23 cellular contexts compared by ENCODE assay signal in the genomic region with DNA sequence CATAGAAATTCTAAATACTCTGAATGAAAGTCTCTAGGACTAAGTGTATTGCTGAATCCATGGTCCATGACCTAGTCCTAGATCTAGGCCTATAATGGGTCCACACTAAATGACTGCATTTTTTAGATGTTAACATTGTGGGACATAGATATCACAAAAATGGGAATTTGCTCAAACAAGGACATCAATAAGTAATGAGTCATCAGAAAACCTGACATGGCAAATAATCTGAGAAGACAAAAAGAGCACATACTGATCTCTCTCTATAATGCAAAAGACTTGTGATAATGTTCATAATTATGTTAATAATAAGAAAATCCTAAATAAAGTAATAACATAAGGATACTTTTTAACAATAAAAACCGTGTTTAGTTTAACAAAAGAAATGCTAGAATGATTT.
DNase-seq lines count a peak whose midpoint lies in the region; ATAC-seq, FAIRE-seq and TF ChIP-seq lines count a peak whose summit lies in the region.
"Had no signal": no experiment of that assay in that cellular context is flagged by ENCODE, and none has a peak within 500 bp of the region (broad histone marks: within the 10 kb centered on the region; RNA-seq: fewer than 3 reads in every experiment).

No MANE protein-coding gene starts in this region.

- H4K20me1 ChIP-seq in GM23338 (replicated peaks; ENCODE audit: insufficient read depth) (no peaks in the 10 kb centered on the region), SU-DHL-6 (ENCODE audit: low read depth, low read length) (no peaks in the 10 kb centered on the region)
- H4K20me1 ChIP-seq: BLaER1 had no signal

- ATAC-seq in GM23338, result no peak
- no peak for ATAC-seq in CD8-positive, alpha-beta T cell
- ATAC-seq: GM12878 had no signal

- H2AFZ ChIP-seq in GM23338, result no peak overlapping the region
- H2AFZ ChIP-seq in SU-DHL-6 (ENCODE audit: low read depth, low read length, severe bottlenecking), result peak overlapping the region; percentile 59

- CTCF ChIA-PET in CD8-positive, alpha-beta T cell (lab: Charles Lee), result no interaction called here

- POLR2A ChIA-PET in CD8-positive, alpha-beta T cell (lab: Charles Lee), result no interaction called here

- H3K4me3 Mint-ChIP-seq in GM23338, result no peak overlapping the region
- H3K4me3 Mint-ChIP-seq in CD8-positive, alpha-beta T cell, result no peak overlapping the region
- H3K4me3 Mint-ChIP-seq: B cell; CD4-positive, CD25-positive, alpha-beta regulatory T cell; CD8-positive, alpha-beta memory T cell had no signal

- intact Hi-C loops in CD8-positive, alpha-beta T cell (cut with DNase I, micrococcal nuclease), result no loop called here

- peaks cover 6% of the 10 kb centered on the region; the same call in 1 of the 3 replicates for H3K9me3 Mint-ChIP-seq in GM23338
- H3K9me3 Mint-ChIP-seq in CD8-positive, alpha-beta T cell, result peaks cover 11% of the 10 kb centered on the region

- H3K27ac ChIP-seq in GM23338 (ENCODE audit: low read depth), result no peak overlapping the region
- no peak overlapping the region for H3K27ac ChIP-seq in SU-DHL-6 (ENCODE audit: low read depth, low read length)
- no peak overlapping the region for H3K27ac ChIP-seq in small intestine (ENCODE audit: low read depth in 1 of 2, low read length in 1 of 2)
- no peak overlapping the region for H3K27ac ChIP-seq in CD8-positive, alpha-beta T cell (ENCODE audit: low read depth, low read length)
- H3K27ac ChIP-seq: BLaER1, C4-2B had no signal

- H3K9me2 ChIP-seq in GM23338 (ENCODE audit: insufficient read depth) (peaks cover 10% of the 10 kb centered on the region; the same call in 1 of the 2 replicates), SU-DHL-6 (replicated peaks; ENCODE audit: insufficient read depth, low read length) (no peaks in the 10 kb centered on the region)

- peak overlapping the region; percentile 40; the same call in 1 of the 2 replicates for H3K27ac Mint-ChIP-seq in GM23338
- H3K27ac Mint-ChIP-seq in CD8-positive, alpha-beta T cell, result no peak overlapping the region
- H3K27ac Mint-ChIP-seq: B cell; CD4-positive, CD25-positive, alpha-beta regulatory T cell; CD8-positive, alpha-beta memory T cell had no signal

- H3K4me2 ChIP-seq in GM23338 (no peak overlapping the region), SU-DHL-6 (ENCODE audit: low read depth, low read length, poor library complexity, severe bottlenecking) (no peak overlapping the region)
- H3K4me2 ChIP-seq: BLaER1 had no signal

- no peaks in the 10 kb centered on the region for H3K27me3 ChIP-seq in GM23338 (ENCODE audit: insufficient read depth)
- no peaks in the 10 kb centered on the region for H3K27me3 ChIP-seq in SU-DHL-6 (ENCODE audit: low read length)
- no peaks in the 10 kb centered on the region for H3K27me3 ChIP-seq in small intestine (ENCODE audit: control insufficient read depth in 2 of 2, insufficient read depth in 2 of 2, low read length in 2 of 2)
- H3K27me3 ChIP-seq in CD8-positive, alpha-beta T cell (ENCODE audit: insufficient read depth, low read length), result no peaks in the 10 kb centered on the region
- H3K27me3 ChIP-seq: BLaER1 had no signal

- no peaks in the 10 kb centered on the region for H3F3A ChIP-seq in GM23338 (replicated peaks; ENCODE audit: low read depth)
- no peaks in the 10 kb centered on the region for H3F3A ChIP-seq in SU-DHL-6 (ENCODE audit: insufficient read depth)

- TF ChIP-seq CTCF in GM23338 (conservative IDR thresholded peaks at IDR 0.05; ENCODE audit: low read depth in 2 of 2), result no peak
- TF ChIP-seq CTCF in SU-DHL-6 (IDR thresholded peaks at IDR 0.05; ENCODE audit: insufficient read depth, low read length, poor library complexity, severe bottlenecking), result no peak
- no peak for TF ChIP-seq CTCF in CD8-positive, alpha-beta T cell (IDR thresholded peaks at IDR 0.05)

- FAIRE-seq in A204.1 (lab: Jason Lieb, UNC) (peak; percentile 67), small intestine (lab: Jason Lieb, UNC) (peak; percentile 62)
- FAIRE-seq: D721Med, GM12878, GM18507, H54 had no signal

- no peaks in the 10 kb centered on the region for H3K27me3 Mint-ChIP-seq in GM23338 (ENCODE audit: insufficient read depth, low read depth, poor library complexity)
- H3K27me3 Mint-ChIP-seq in CD8-positive, alpha-beta T cell (ENCODE audit: low read depth), result no peaks in the 10 kb centered on the region
- H3K27me3 Mint-ChIP-seq: B cell; CD4-positive, CD25-positive, alpha-beta regulatory T cell; CD8-positive, alpha-beta memory T cell had no signal

- H3K79me2 ChIP-seq in GM23338 (replicated peaks; ENCODE audit: insufficient read depth) (no peaks in the 10 kb centered on the region), SU-DHL-6 (ENCODE audit: insufficient read depth, low read length) (no peaks in the 10 kb centered on the region)

- peaks cover 3% of the 10 kb centered on the region; the same call in 2 of the 3 replicates for H3K4me1 Mint-ChIP-seq in GM23338
- H3K4me1 Mint-ChIP-seq in CD8-positive, alpha-beta T cell (ENCODE audit: low read depth), result no peaks in the 10 kb centered on the region
- H3K4me1 Mint-ChIP-seq: B cell; CD4-positive, CD25-positive, alpha-beta regulatory T cell; CD8-positive, alpha-beta memory T cell had no signal

- no peak overlapping the region for H3K9ac ChIP-seq in SU-DHL-6 (ENCODE audit: low read length)
- H3K9ac ChIP-seq: BLaER1 had no signal

- DNase-seq in GM23338 (ENCODE audit: low spot score) (no peak), small intestine (no peak), HCEC 1CT (no peak)
- no peak for DNase-seq in activated naive CD4-positive, alpha-beta T cell treated with Interleukin-2 at 50 U/mL for 16 hours
- no peak for DNase-seq in CD8-positive, alpha-beta T cell
- DNase-seq: 8988T; CD4-positive, CD25-positive, alpha-beta regulatory T cell; CD8-positive, alpha-beta memory T cell; DMS 273 treated with DMSO at 0.1 percent for 48 hours; DMS79; EL; GDM1; GOT3 had no signal

- H3K9me3 ChIP-seq in SU-DHL-6 (ENCODE audit: insufficient read depth, low read length) (no peaks in the 10 kb centered on the region), small intestine (ENCODE audit: control insufficient read depth, low read depth) (no peaks in the 10 kb centered on the region)
- H3K9me3 ChIP-seq in CD8-positive, alpha-beta T cell (ENCODE audit: low read length), result no peaks in the 10 kb centered on the region
- H3K9me3 ChIP-seq: BLaER1, HAP-1 had no signal

- H3K36me3 Mint-ChIP-seq in GM23338 (ENCODE audit: low read depth), result no peaks in the 10 kb centered on the region
- no peaks in the 10 kb centered on the region for H3K36me3 Mint-ChIP-seq in CD8-positive, alpha-beta T cell
- H3K36me3 Mint-ChIP-seq: CD4-positive, CD25-positive, alpha-beta regulatory T cell; CD8-positive, alpha-beta memory T cell had no signal

- H3K4me1 ChIP-seq in GM23338 (ENCODE audit: insufficient read depth), result peaks cover 4% of the 10 kb centered on the region; the same call in 1 of the 2 replicates
- no peaks in the 10 kb centered on the region for H3K4me1 ChIP-seq in small intestine (ENCODE audit: control insufficient read depth in 2 of 2, insufficient read depth in 1 of 2, low read depth in 1 of 2, low read length in 1 of 2)
- H3K4me1 ChIP-seq in CD8-positive, alpha-beta T cell (ENCODE audit: insufficient read depth, low read length), result no peaks in the 10 kb centered on the region
- H3K4me1 ChIP-seq: BLaER1 had no signal

- H3K4me3 ChIP-seq in GM23338, result no peak overlapping the region
- H3K4me3 ChIP-seq in SU-DHL-6 (ENCODE audit: insufficient read depth, low read length, poor library complexity, severe bottlenecking), result no peak overlapping the region
- no peak overlapping the region for H3K4me3 ChIP-seq in small intestine (ENCODE audit: low read depth in 1 of 2, low read length in 2 of 2)
- H3K4me3 ChIP-seq in CD8-positive, alpha-beta T cell (ENCODE audit: low read depth, low read length), result no peak overlapping the region
- H3K4me3 ChIP-seq: BLaER1, GM12878, HAP-1 had no signal

- H3K36me3 ChIP-seq in GM23338 (ENCODE audit: insufficient read depth), result no peaks in the 10 kb centered on the region
- H3K36me3 ChIP-seq in SU-DHL-6 (ENCODE audit: low read length), result no peaks in the 10 kb centered on the region
- H3K36me3 ChIP-seq in small intestine (ENCODE audit: control insufficient read depth in 2 of 2, insufficient read depth in 2 of 2, low read length in 2 of 2), result no peaks in the 10 kb centered on the region
- no peaks in the 10 kb centered on the region for H3K36me3 ChIP-seq in CD8-positive, alpha-beta T cell (ENCODE audit: insufficient read depth, low read length)
- H3K36me3 ChIP-seq: BLaER1, HAP-1 had no signal

- WGBS in small intestine, 3 donors, result 10 to 46% (median 26%) methylated on average over 1 of the region's 1 CpG

TF ChIP-seq in GM23338, 12 proteins besides CTCF, POLR2A, EP300 and RAD21:
- TF ChIP-seq EZH2 (IDR thresholded peaks at IDR 0.05; ENCODE audit: low read depth, unreplicated experiment) (no peak), EZH2phosphoT487 (IDR thresholded peaks at IDR 0.05; ENCODE audit: unreplicated experiment) (no peak), ZNF114 (CRISPR knock-in tag; IDR thresholded peaks at IDR 0.05) (no peak), CREB1 (CRISPR knock-in tag; IDR thresholded peaks at IDR 0.05; ENCODE audit: low read depth) (no peak), NANOG (IDR thresholded peaks at IDR 0.05; ENCODE audit: borderline replicate concordance) (no peak), JUNB (IDR thresholded peaks at IDR 0.05; ENCODE audit: unreplicated experiment) (no peak), STAT1 (IDR thresholded peaks at IDR 0.05; ENCODE audit: unreplicated experiment) (no peak)
- TF ChIP-seq, protein P1, sequence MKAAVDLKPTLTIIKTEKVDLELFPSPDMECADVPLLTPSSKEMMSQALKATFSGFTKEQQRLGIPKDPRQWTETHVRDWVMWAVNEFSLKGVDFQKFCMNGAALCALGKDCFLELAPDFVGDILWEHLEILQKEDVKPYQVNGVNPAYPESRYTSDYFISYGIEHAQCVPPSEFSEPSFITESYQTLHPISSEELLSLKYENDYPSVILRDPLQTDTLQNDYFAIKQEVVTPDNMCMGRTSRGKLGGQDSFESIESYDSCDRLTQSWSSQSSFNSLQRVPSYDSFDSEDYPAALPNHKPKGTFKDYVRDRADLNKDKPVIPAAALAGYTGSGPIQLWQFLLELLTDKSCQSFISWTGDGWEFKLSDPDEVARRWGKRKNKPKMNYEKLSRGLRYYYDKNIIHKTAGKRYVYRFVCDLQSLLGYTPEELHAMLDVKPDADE (IDR thresholded peaks at IDR 0.05), result no peak
TF ChIP-seq in GM23338: peak in this region for 0.
